Comparison of ENCODE assay signal across 1 cellular context in genomic region chr22:48096411-48096810, GRCh38.
TF ChIP-seq lines count a peak whose summit lies in the region.

No MANE protein-coding gene starts in this region.

TF ChIP-seq in GM12878, 131 proteins besides CTCF, POLR2A, EP300 and RAD21 (continued from another document):
- no peak for TF ChIP-seq ZBTB40 (IDR thresholded peaks at IDR 0.05; ENCODE audit: borderline replicate concordance)
TF ChIP-seq in GM12878: peak in this region for 0.
